In genomic region chr2:160433466-160434172, GRCh38 we compare ENCODE assay signal across 1 cellular context.
TF ChIP-seq lines count a peak whose summit lies in the region.

No MANE protein-coding gene starts in this region.

TF ChIP-seq in HepG2, 621 proteins besides CTCF, POLR2A, EP300 and RAD21 (continued from another document and continues in another):
- TF ChIP-seq AKNA (CRISPR knock-in tag; IDR thresholded peaks at IDR 0.05; ENCODE audit: borderline replicate concordance) (no peak), GATA4 (IDR thresholded peaks at IDR 0.05; ENCODE audit: borderline replicate concordance, low read depth) (peak; percentile 48; the same call in 1 of the 2 replicates), SNAPC4 (CRISPR knock-in tag; IDR thresholded peaks at IDR 0.05) (no peak), NFAT5 (CRISPR knock-in tag; IDR thresholded peaks at IDR 0.05) (no peak), ARID5B (CRISPR knock-in tag; IDR thresholded peaks at IDR 0.05) (peak; percentile 53), NCOR1 (IDR thresholded peaks at IDR 0.05; ENCODE audit: borderline replicate concordance, low read length) (no peak), STAT6 (CRISPR knock-in tag; IDR thresholded peaks at IDR 0.05; ENCODE audit: borderline replicate concordance) (no peak), PRDM10 (CRISPR knock-in tag; IDR thresholded peaks at IDR 0.05; ENCODE audit: low read depth) (no peak), ZNF33A (CRISPR knock-in tag; IDR thresholded peaks at IDR 0.05; ENCODE audit: borderline replicate concordance) (no peak), SP2 (CRISPR knock-in tag; IDR thresholded peaks at IDR 0.05) (no peak), SNAPC2 (CRISPR knock-in tag; IDR thresholded peaks at IDR 0.05) (no peak), AKAP8 (CRISPR knock-in tag; IDR thresholded peaks at IDR 0.05) (no peak), SOX13 (IDR thresholded peaks at IDR 0.05) (no peak), SOX13 (CRISPR knock-in tag; conservative IDR thresholded peaks at IDR 0.05 in 1 of 2, IDR thresholded peaks at IDR 0.05 in 1 of 2) (peak in 1 of 2 experiments; percentile 39; a peak in 1 of 4 replicates), CEBPG (CRISPR knock-in tag; IDR thresholded peaks at IDR 0.05) (peak; percentile 82), PITX1 (CRISPR knock-in tag; IDR thresholded peaks at IDR 0.05) (peak; percentile 59; the same call in 1 of the 2 replicates), RORA (CRISPR knock-in tag; IDR thresholded peaks at IDR 0.05) (no peak), HNRNPLL (IDR thresholded peaks at IDR 0.05; ENCODE audit: low read depth, low read length, poor library complexity, severe bottlenecking) (no peak), FOXA1 (IDR thresholded peaks at IDR 0.05) (no peak), FOXA1 (CRISPR knock-in tag; IDR thresholded peaks at IDR 0.05) (peak; percentile 69), TCF12 (IDR thresholded peaks at IDR 0.05) (no peak), TCF12 (CRISPR knock-in tag; IDR thresholded peaks at IDR 0.05) (no peak), E2F1 (CRISPR knock-in tag; IDR thresholded peaks at IDR 0.05) (no peak), ZNF180 (CRISPR knock-in tag; IDR thresholded peaks at IDR 0.05; ENCODE audit: borderline replicate concordance, low read depth) (no peak)
